Comparison of ENCODE assay signal across 1 cellular context in the genomic region with DNA sequence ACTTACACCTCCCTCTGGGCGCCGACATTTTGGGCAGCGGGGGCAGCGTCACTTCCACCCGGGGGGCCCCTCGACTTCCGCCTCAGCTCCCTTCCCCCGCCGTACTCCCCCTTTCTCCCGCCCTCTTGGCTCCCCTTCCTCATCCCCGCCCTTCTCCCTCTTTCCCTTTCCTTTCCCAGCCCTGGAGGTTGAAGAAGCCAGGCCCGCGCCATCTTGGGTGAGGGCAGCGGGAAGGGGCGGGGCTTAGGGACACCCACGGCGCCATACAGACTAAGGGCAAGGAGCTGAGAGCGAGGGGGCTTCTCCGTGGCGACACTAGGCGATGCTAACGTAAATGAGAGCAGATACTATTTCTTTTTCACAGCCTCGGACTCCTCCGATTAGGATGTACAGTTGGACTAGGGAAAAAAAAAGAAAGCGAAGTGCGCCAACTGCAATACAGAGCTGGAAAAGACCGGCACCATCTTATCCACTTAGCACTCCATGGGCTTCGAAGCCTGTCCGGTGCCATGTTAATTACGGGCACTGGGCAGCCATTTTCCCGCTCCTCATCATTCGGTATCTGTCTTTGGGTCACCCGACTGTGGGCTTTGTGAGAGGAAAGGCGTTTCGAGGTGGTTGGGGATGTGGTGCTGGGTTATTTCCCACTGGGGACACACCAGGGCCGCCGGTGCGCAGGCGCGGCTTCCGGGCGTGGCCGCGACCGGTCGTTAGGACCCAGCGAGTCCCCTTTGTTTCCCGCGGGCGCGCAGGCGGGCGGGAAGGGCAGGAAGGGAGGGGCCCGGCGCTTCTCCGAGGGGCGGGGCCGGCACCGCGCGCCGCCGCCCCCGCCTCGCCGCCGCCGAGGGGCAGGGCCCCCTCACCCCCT.
TF ChIP-seq lines count a peak whose summit lies in the region.

A gene with protein sequence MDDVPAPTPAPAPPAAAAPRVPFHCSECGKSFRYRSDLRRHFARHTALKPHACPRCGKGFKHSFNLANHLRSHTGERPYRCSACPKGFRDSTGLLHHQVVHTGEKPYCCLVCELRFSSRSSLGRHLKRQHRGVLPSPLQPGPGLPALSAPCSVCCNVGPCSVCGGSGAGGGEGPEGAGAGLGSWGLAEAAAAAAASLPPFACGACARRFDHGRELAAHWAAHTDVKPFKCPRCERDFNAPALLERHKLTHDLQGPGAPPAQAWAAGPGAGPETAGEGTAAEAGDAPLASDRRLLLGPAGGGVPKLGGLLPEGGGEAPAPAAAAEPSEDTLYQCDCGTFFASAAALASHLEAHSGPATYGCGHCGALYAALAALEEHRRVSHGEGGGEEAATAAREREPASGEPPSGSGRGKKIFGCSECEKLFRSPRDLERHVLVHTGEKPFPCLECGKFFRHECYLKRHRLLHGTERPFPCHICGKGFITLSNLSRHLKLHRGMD (minus strand): TSS at position 50 of the 868 bp plus-strand sequence. CDS start 1,652 bp downstream, outside the sequence.
A gene with protein sequence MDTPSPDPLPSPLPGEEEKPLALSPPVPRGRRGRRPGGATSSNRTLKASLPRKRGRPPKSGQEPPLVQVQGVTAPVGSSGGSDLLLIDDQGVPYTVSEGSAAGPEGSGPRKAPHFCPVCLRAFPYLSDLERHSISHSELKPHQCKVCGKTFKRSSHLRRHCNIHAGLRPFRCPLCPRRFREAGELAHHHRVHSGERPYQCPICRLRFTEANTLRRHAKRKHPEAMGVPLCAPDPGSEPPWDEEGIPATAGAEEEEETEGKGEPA (plus strand): TSS at position 821 of the 868 bp plus-strand sequence. CDS start 1,825 bp downstream, outside the sequence.

TF ChIP-seq in K562, 482 proteins besides CTCF, POLR2A, EP300 and RAD21 (continued from another document and continues in another):
- TF ChIP-seq, protein P1, sequence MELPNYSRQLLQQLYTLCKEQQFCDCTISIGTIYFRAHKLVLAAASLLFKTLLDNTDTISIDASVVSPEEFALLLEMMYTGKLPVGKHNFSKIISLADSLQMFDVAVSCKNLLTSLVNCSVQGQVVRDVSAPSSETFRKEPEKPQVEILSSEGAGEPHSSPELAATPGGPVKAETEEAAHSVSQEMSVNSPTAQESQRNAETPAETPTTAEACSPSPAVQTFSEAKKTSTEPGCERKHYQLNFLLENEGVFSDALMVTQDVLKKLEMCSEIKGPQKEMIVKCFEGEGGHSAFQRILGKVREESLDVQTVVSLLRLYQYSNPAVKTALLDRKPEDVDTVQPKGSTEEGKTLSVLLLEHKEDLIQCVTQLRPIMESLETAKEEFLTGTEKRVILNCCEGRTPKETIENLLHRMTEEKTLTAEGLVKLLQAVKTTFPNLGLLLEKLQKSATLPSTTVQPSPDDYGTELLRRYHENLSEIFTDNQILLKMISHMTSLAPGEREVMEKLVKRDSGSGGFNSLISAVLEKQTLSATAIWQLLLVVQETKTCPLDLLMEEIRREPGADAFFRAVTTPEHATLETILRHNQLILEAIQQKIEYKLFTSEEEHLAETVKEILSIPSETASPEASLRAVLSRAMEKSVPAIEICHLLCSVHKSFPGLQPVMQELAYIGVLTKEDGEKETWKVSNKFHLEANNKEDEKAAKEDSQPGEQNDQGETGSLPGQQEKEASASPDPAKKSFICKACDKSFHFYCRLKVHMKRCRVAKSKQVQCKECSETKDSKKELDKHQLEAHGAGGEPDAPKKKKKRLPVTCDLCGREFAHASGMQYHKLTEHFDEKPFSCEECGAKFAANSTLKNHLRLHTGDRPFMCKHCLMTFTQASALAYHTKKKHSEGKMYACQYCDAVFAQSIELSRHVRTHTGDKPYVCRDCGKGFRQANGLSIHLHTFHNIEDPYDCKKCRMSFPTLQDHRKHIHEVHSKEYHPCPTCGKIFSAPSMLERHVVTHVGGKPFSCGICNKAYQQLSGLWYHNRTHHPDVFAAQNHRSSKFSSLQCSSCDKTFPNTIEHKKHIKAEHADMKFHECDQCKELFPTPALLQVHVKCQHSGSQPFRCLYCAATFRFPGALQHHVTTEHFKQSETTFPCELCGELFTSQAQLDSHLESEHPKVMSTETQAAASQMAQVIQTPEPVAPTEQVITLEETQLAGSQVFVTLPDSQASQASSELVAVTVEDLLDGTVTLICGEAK (IDR thresholded peaks at IDR 0.05) = peak; percentile 97
- TF ChIP-seq, protein P1 (CRISPR knock-in tag; IDR thresholded peaks at IDR 0.05) = no peak
- TF ChIP-seq PRPF4 (IDR thresholded peaks at IDR 0.05; ENCODE audit: insufficient read depth, low read depth, low read length, poor library complexity, severe bottlenecking) (no peak), ADNP (tag; IDR thresholded peaks at IDR 0.05) (no peak), TCF7L2 (IDR thresholded peaks at IDR 0.05; ENCODE audit: low read depth, low read length) (peak; percentile 5; the same call in 1 of the 2 replicates), HNRNPUL1 (IDR thresholded peaks at IDR 0.05; ENCODE audit: low read length) (no peak), ZFX (CRISPR knock-in tag; IDR thresholded peaks at IDR 0.05) (peak; percentile 48; the same call in 1 of the 2 replicates), CEBPG (CRISPR knock-in tag; IDR thresholded peaks at IDR 0.05) (no peak), CEBPG (tag; conservative IDR thresholded peaks at IDR 0.05 in 1 of 2, IDR thresholded peaks at IDR 0.05 in 1 of 2) (0 out of 4 replicates have a peak, but pooled peaks of 1 of the 2 experiments have one; percentile 6), POU5F1 (IDR thresholded peaks at IDR 0.05; ENCODE audit: borderline replicate concordance, low read depth, low read length, partially characterized antibody) (peak; percentile 8), SMAD4 (CRISPR knock-in tag; conservative IDR thresholded peaks at IDR 0.05) (peak; percentile 73; the same call in 1 of the 2 replicates), ZNF324 (CRISPR knock-in tag; IDR thresholded peaks at IDR 0.05) (no peak), NCOA4 (IDR thresholded peaks at IDR 0.05; ENCODE audit: partially characterized antibody) (no peak), CHCHD3 (CRISPR knock-in tag; IDR thresholded peaks at IDR 0.05) (no peak), ZNF408 (CRISPR knock-in tag; IDR thresholded peaks at IDR 0.05; ENCODE audit: low read depth) (no peak), POLR3A (IDR thresholded peaks at IDR 0.05; ENCODE audit: borderline replicate concordance, extremely low read depth, insufficient read depth, insufficient read length) (no peak), DACH1 (IDR thresholded peaks at IDR 0.05; ENCODE audit: partially characterized antibody) (no peak), RUNX1 (IDR thresholded peaks at IDR 0.05; ENCODE audit: low read depth) (no peak; the same call in 1 of the 2 replicates), FOSL1 (tag; conservative IDR thresholded peaks at IDR 0.05) (peak; percentile 53; the same call in 1 of the 2 replicates), POLR2H (tag; IDR thresholded peaks at IDR 0.05; ENCODE audit: low read depth) (peak; percentile 69), BRD9 (IDR thresholded peaks at IDR 0.05; ENCODE audit: low read depth, partially characterized antibody) (no peak), ZNF217 (CRISPR knock-in tag; IDR thresholded peaks at IDR 0.05) (no peak), GATAD2B (IDR thresholded peaks at IDR 0.05; ENCODE audit: borderline replicate concordance) (no peak), NR3C1 (CRISPR knock-in tag; IDR thresholded peaks at IDR 0.05) (no peak), POLR2G (IDR thresholded peaks at IDR 0.05; ENCODE audit: low read depth, low read length) (peak; percentile 81), SIX5 (IDR thresholded peaks at IDR 0.05; ENCODE audit: borderline replicate concordance in 1 of 2, insufficient read depth in 1 of 2, low read depth in 1 of 2, low read length in 2 of 2) (peak; percentile 31 to 60; a peak in 3 of 4 replicates), ZBTB8A (IDR thresholded peaks at IDR 0.05; ENCODE audit: partially characterized antibody) (no peak), CBFA2T2 (conservative IDR thresholded peaks at IDR 0.05) (no peak), NFYB (IDR thresholded peaks at IDR 0.05; ENCODE audit: extremely low read depth, insufficient read length) (no peak), ATF7 (IDR thresholded peaks at IDR 0.05) (0 out of 2 replicates have a peak, but pooled peaks have one; percentile 26), JUND (IDR thresholded peaks at IDR 0.05; ENCODE audit: borderline replicate concordance, low read depth, low read length) (peak; percentile 27), JUND (tag; IDR thresholded peaks at IDR 0.05; ENCODE audit: borderline replicate concordance, low read depth, low read length) (peak; percentile 44; the same call in 2 of the 3 replicates), E2F3 (CRISPR knock-in tag; IDR thresholded peaks at IDR 0.05) (peak; percentile 97), TOE1 (IDR thresholded peaks at IDR 0.05; ENCODE audit: borderline replicate concordance) (peak; percentile 96), TOE1 (CRISPR knock-in tag; IDR thresholded peaks at IDR 0.05; ENCODE audit: borderline replicate concordance, low read depth) (no peak), SRSF9 (IDR thresholded peaks at IDR 0.05; ENCODE audit: borderline replicate concordance, low read depth, low read length) (no peak), NCOA1 (IDR thresholded peaks at IDR 0.05; ENCODE audit: low read depth) (peak; percentile 30), CC2D1A (IDR thresholded peaks at IDR 0.05) (no peak)
- TF ChIP-seq, protein P2, sequence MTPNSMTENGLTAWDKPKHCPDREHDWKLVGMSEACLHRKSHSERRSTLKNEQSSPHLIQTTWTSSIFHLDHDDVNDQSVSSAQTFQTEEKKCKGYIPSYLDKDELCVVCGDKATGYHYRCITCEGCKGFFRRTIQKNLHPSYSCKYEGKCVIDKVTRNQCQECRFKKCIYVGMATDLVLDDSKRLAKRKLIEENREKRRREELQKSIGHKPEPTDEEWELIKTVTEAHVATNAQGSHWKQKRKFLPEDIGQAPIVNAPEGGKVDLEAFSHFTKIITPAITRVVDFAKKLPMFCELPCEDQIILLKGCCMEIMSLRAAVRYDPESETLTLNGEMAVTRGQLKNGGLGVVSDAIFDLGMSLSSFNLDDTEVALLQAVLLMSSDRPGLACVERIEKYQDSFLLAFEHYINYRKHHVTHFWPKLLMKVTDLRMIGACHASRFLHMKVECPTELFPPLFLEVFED (CRISPR knock-in tag; conservative IDR thresholded peaks at IDR 0.05) = 0 out of 2 replicates have a peak, but pooled peaks have one; percentile 54
- TF ChIP-seq, protein P3, sequence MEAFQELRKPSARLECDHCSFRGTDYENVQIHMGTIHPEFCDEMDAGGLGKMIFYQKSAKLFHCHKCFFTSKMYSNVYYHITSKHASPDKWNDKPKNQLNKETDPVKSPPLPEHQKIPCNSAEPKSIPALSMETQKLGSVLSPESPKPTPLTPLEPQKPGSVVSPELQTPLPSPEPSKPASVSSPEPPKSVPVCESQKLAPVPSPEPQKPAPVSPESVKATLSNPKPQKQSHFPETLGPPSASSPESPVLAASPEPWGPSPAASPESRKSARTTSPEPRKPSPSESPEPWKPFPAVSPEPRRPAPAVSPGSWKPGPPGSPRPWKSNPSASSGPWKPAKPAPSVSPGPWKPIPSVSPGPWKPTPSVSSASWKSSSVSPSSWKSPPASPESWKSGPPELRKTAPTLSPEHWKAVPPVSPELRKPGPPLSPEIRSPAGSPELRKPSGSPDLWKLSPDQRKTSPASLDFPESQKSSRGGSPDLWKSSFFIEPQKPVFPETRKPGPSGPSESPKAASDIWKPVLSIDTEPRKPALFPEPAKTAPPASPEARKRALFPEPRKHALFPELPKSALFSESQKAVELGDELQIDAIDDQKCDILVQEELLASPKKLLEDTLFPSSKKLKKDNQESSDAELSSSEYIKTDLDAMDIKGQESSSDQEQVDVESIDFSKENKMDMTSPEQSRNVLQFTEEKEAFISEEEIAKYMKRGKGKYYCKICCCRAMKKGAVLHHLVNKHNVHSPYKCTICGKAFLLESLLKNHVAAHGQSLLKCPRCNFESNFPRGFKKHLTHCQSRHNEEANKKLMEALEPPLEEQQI (IDR thresholded peaks at IDR 0.05) = no peak
- TF ChIP-seq, protein P4, sequence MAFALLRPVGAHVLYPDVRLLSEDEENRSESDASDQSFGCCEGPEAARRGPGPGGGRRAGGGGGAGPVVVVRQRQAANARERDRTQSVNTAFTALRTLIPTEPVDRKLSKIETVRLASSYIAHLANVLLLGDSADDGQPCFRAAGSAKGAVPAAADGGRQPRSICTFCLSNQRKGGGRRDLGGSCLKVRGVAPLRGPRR (CRISPR knock-in tag; IDR thresholded peaks at IDR 0.05) = no peak
